Comparison of ENCODE assay signal across 18 cellular contexts in the genomic region with DNA sequence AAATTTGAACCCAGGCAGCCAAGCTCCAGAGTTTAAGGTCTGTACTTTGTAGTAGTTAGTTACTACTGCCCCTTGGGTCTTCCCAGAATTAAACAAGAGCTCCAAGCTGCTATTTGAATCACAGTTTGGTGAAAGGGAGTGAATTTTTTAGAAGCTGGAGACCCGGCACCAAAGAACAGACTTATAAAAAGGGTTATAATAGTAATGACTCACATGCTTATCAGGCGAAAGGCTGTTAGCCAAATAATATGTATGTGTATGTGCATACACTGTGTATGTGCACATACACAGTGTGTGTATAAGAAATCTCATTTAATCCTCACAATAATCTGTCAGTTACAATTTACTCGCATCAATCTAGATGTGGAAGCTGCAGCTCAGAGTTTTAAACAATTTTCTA. TPM values are rescaled to one million over a fixed set of nuclear protein-coding genes. Genes with fewer than 3 reads are reported as not detected.
A peak's percentile ranks its signal among the peaks of the same experiment; 100 is the strongest.
DNase-seq lines count a peak whose midpoint lies in the region; ATAC-seq, FAIRE-seq and TF ChIP-seq lines count a peak whose summit lies in the region.
"Had no signal": no experiment of that assay in that cellular context is flagged by ENCODE, and none has a peak within 500 bp of the region (broad histone marks: within the 10 kb centered on the region; RNA-seq: fewer than 3 reads in every experiment).

No MANE protein-coding gene starts in this region.

- H3K4me2 ChIP-seq in endothelial cell of umbilical vein (ENCODE audit: insufficient read depth, low read length): peak overlapping the region; percentile 85
- H3K4me2 ChIP-seq: GM23338 had no signal

- peaks cover 0 to 6% (median 2%) of the 10 kb centered on the region in 9 donors for H3K9me3 Mint-ChIP-seq in naive thymus-derived CD8-positive, alpha-beta T cell

- H3K4me1 ChIP-seq in heart left ventricle (peaks cover 0 to 43% (median 23%) of the 10 kb centered on the region in 12 donors), endothelial cell of umbilical vein (ENCODE audit: control insufficient read depth, extremely low read depth, insufficient read depth, low read length) (peaks cover 34% of the 10 kb centered on the region), uterus (peaks cover 5% of the 10 kb centered on the region in 2 donors), A673 (ENCODE audit: insufficient read depth, low read length, poor library complexity, severe bottlenecking) (no peaks in the 10 kb centered on the region)
- H3K4me1 ChIP-seq: A549 had no signal

- no peak overlapping the region for H3K9ac ChIP-seq in endothelial cell of umbilical vein (replicated peaks; ENCODE audit: extremely low read depth, insufficient read depth, low read length)

- peaks cover 0 to 5% (median 0%) of the 10 kb centered on the region in 3 donors for H3K36me3 Mint-ChIP-seq in naive thymus-derived CD8-positive, alpha-beta T cell

- peak overlapping the region; percentile 22 for H2AFZ ChIP-seq in endothelial cell of umbilical vein (ENCODE audit: low read depth, low read length)

- H3K79me2 ChIP-seq in endothelial cell of umbilical vein (ENCODE audit: control insufficient read depth, insufficient read depth, low read length): no peaks in the 10 kb centered on the region

- H3K36me3 ChIP-seq in heart left ventricle (no peaks in the 10 kb centered on the region), endothelial cell of umbilical vein (ENCODE audit: control insufficient read depth in 2 of 2, extremely low read depth in 1 of 2, insufficient read depth in 2 of 2, low read length in 2 of 2) (no peaks in the 10 kb centered on the region), uterus (no peaks in the 10 kb centered on the region), A673 (ENCODE audit: insufficient read depth, low read length, poor library complexity, severe bottlenecking) (no peaks in the 10 kb centered on the region)
- H3K36me3 ChIP-seq: right atrium auricular region had no signal

- ATAC-seq in heart left ventricle (no peak), left ventricle myocardium superior (no peak)
- ATAC-seq in naive thymus-derived CD8-positive, alpha-beta T cell: no peak
- ATAC-seq: CD8-positive, alpha-beta T cell had no signal

- H4K20me1 ChIP-seq in endothelial cell of umbilical vein (replicated peaks; ENCODE audit: control insufficient read depth, extremely low read depth, insufficient read depth, low read length): no peaks in the 10 kb centered on the region

- DNase-seq in heart left ventricle (no peak), left ventricle myocardium superior (no peak), endothelial cell of umbilical vein (ENCODE audit: low read depth, low spot score) (no peak), uterus (no peak), A172 (ENCODE audit: low spot score) (no peak), DMS114 treated with DMSO at 0.1 percent for 48 hours (lab: John Stamatoyannopoulos, UW; ENCODE audit: unreplicated experiment) (no peak), A673 (ENCODE audit: low spot score) (no peak)
- no peak for DNase-seq in naive thymus-derived CD8-positive, alpha-beta T cell
- DNase-seq: activated CD4-positive, alpha-beta memory T cell treated with anti-CD3 and anti-CD28 coated beads, Interleukin-2, amount 10 ng/mL, durations not matched to agents 7 days and 5 days; CD8-positive, alpha-beta T cell; hippocampal formation; NCI-H1436 treated with DMSO at 0.1 percent for 48 hours; NCI-H510A; stimulated activated CD4-positive, alpha-beta T cell treated with anti-CD3 and anti-CD28 coated beads, Interleukin-1b, Interleukin-23, amount 100 ng/mL, for 48 hours had no signal

- peaks cover 21 to 63% (median 59%) of the 10 kb centered on the region in 4 donors for H3K4me1 Mint-ChIP-seq in naive thymus-derived CD8-positive, alpha-beta T cell

- no peak for TF ChIP-seq POLR2A in heart left ventricle (IDR thresholded peaks at IDR 0.05)
- no peak for TF ChIP-seq POLR2A in endothelial cell of umbilical vein (IDR thresholded peaks at IDR 0.05; ENCODE audit: low read depth, low read length)
- TF ChIP-seq POLR2A in uterus (IDR thresholded peaks at IDR 0.05): no peak

- TF ChIP-seq CTCF in heart left ventricle (IDR thresholded peaks at IDR 0.05): no peak
- TF ChIP-seq CTCF in endothelial cell of umbilical vein (IDR thresholded peaks at IDR 0.05; ENCODE audit: extremely low read depth in 1 of 2, insufficient read depth in 1 of 2, low read depth in 1 of 2, low read length in 2 of 2): no peak
- no peak for TF ChIP-seq CTCF in uterus (IDR thresholded peaks at IDR 0.05)
- no peak for TF ChIP-seq CTCF in A673 (conservative IDR thresholded peaks at IDR 0.05; ENCODE audit: low read depth, low read length)

- H3K4me3 ChIP-seq in heart left ventricle (no peak overlapping the region), endothelial cell of umbilical vein (replicated peaks in 1 of 3; ENCODE audit: insufficient read depth in 1 of 3, low read depth in 1 of 3, low read length in 3 of 3) (no peak overlapping the region), uterus (no peak overlapping the region), A673 (ENCODE audit: low read depth, low read length, poor library complexity, severe bottlenecking) (no peak overlapping the region)
- H3K4me3 ChIP-seq: A549, GM23338, right atrium auricular region had no signal

- H3K4me3 Mint-ChIP-seq in naive thymus-derived CD8-positive, alpha-beta T cell: no peak overlapping the region
- H3K4me3 Mint-ChIP-seq: activated CD4-positive, alpha-beta memory T cell treated with anti-CD3 and anti-CD28 coated beads, Interleukin-2, amount 10 ng/mL, durations not matched to agents 7 days and 5 days; CD8-positive, alpha-beta T cell; GM23338 had no signal

- peaks cover 3% of the 10 kb centered on the region for H3K9me1 ChIP-seq in endothelial cell of umbilical vein (replicated peaks; ENCODE audit: control insufficient read depth, extremely low read depth, insufficient read depth, low read length)

- H3K9me3 ChIP-seq in heart left ventricle: no peaks in the 10 kb centered on the region
- H3K9me3 ChIP-seq in endothelial cell of umbilical vein (replicated peaks; ENCODE audit: control insufficient read depth, insufficient read depth, low read length): no peaks in the 10 kb centered on the region
- H3K9me3 ChIP-seq in uterus: no peaks in the 10 kb centered on the region
- H3K9me3 ChIP-seq in A673 (ENCODE audit: low read depth, low read length, poor library complexity, severe bottlenecking): no peaks in the 10 kb centered on the region
- H3K9me3 ChIP-seq: A549, right atrium auricular region had no signal

- peak; percentile 53 for FAIRE-seq in endothelial cell of umbilical vein (lab: Jason Lieb, UNC)
- FAIRE-seq: A549, colon had no signal

- WGBS in heart left ventricle, 4 donors: 83 to 94% (median 85%) methylated on average over 3 of the region's 3 CpGs

- CTCF ChIA-PET in endothelial cell of umbilical vein (lab: Charles Lee) (interaction anchor here (0.5 to 2.4 kb wide), 18 partner anchors 9 to 215 kb away, joined by 3 to 18 read pairs (median 3); a partner anchor contains a TSS), A673 (lab: Charles Lee) (no interaction called here)

- POLR2A ChIA-PET in endothelial cell of umbilical vein (lab: Charles Lee): interaction anchor here (0.7 to 0.8 kb wide), 2 partner anchors 50 to 394 kb away, joined by 3 to 5 read pairs; no protein-coding TSS in a partner anchor
- POLR2A ChIA-PET in naive thymus-derived CD8-positive, alpha-beta T cell (lab: Charles Lee): interaction anchor here (0.9 to 1.5 kb wide), 2 partner anchors 15 to 72 kb away, joined by 3 to 5 read pairs; no protein-coding TSS in a partner anchor
- POLR2A ChIA-PET in A673 (lab: Charles Lee; ENCODE audit: low non-redundant PET): interaction anchor here (0.6 kb wide), 1 partner anchor 1788 kb away, joined by 4 read pairs; no protein-coding TSS in a partner anchor

- H3K27ac ChIP-seq in heart left ventricle: peak overlapping the region in 11 of 12 donors; percentile 20 to 71 (median 67)
- H3K27ac ChIP-seq in endothelial cell of umbilical vein (ENCODE audit: insufficient read depth, low read depth, low read length): peak overlapping the region; percentile 59
- peak overlapping the region; percentile 49 to 71 for H3K27ac ChIP-seq in uterus
- no peak overlapping the region for H3K27ac ChIP-seq in A673 (ENCODE audit: low read depth, low read length, poor library complexity, severe bottlenecking)
- H3K27ac ChIP-seq: A549 had no signal

- H3K27me3 ChIP-seq in heart left ventricle (no peaks in the 10 kb centered on the region), endothelial cell of umbilical vein (ENCODE audit: control insufficient read depth in 2 of 2, insufficient read depth in 2 of 2, low read length in 2 of 2) (no peaks in the 10 kb centered on the region), uterus (no peaks in the 10 kb centered on the region), A673 (replicated peaks; ENCODE audit: insufficient read depth, low read depth, low read length, poor library complexity) (no peaks in the 10 kb centered on the region)
- H3K27me3 ChIP-seq: right atrium auricular region had no signal

- intact Hi-C loops in heart left ventricle (cut with DNase I) (loop anchor here in 3 of 10 donors (5.0 kb wide), 3 partner anchors 36 to 49 kb away; no protein-coding TSS in a partner anchor), left ventricle myocardium superior (cut with micrococcal nuclease) (no loop called here), endothelial cell of umbilical vein (cut with micrococcal nuclease) (loop anchor here (5.0 kb wide), 1 partner anchor 59 kb away; a partner anchor contains a TSS), uterus (cut with DNase I; ENCODE audit: low total_unique reads) (no loop called here), A673 (cut with micrococcal nuclease; ENCODE audit: unreplicated experiment) (no loop called here)

- dilution Hi-C loops in endothelial cell of umbilical vein (cut with MboI; ENCODE audit: extremely low pct_ligation_motif_present, low sequenced_read_pairs): no loop called here

- BruUV-seq in endothelial cell of umbilical vein (replicated peaks; lab: Mats Ljungman, UMichigan) (TSS peak; percentile 75), A673 (replicated peaks; lab: Mats Ljungman, UMichigan) (no TSS peak)

- H3K27ac Mint-ChIP-seq in naive thymus-derived CD8-positive, alpha-beta T cell: peak overlapping the region in 7 of 10 donors; percentile 54 to 89 (median 73)
- H3K27ac Mint-ChIP-seq: GM23338 had no signal

- H3K27me3 Mint-ChIP-seq in naive thymus-derived CD8-positive, alpha-beta T cell: no peaks in the 10 kb centered on the region
- H3K27me3 Mint-ChIP-seq: activated CD4-positive, alpha-beta memory T cell treated with anti-CD3 and anti-CD28 coated beads, Interleukin-2, amount 10 ng/mL, durations not matched to agents 7 days and 5 days had no signal

RNA-seq across cellular contexts. Expression of a gene that starts 59.5 kb away (rescaled TPM):
- total RNA-seq in heart left ventricle (10 to 100 TPM; 20.9 to 52.0 (median 24.6) TPM), left ventricle myocardium superior (29.2 TPM), endothelial cell of umbilical vein (1.9 and 3.3 TPM in 2 replicates), uterus (10 to 100 TPM; 41.8 to 94.0 (median 69.6) TPM), A673 (2021) (7.8 and 8.1 TPM in 2 replicates)
- polyA plus RNA-seq in heart left ventricle (1 to 10 TPM; 5.5 to 9.1 TPM), endothelial cell of umbilical vein (0.65 and 1.2 TPM in 2 replicates)
- polyA plus RNA-seq in endothelial cell of umbilical vein (2011; cell fraction: cytosol; rRNA removed): 0.30 and 0.73 TPM in 2 replicates
- polyA plus RNA-seq in endothelial cell of umbilical vein (2011; cell fraction: nucleus; rRNA removed): 1.6 and 2.7 TPM in 2 replicates
- 0.45 and 0.60 TPM in 2 replicates for polyA plus RNA-seq in endothelial cell of umbilical vein (2012)
- 2.5 and 5.4 TPM in 2 replicates for polyA minus RNA-seq in endothelial cell of umbilical vein
- 24.3 TPM for polyA minus RNA-seq in endothelial cell of umbilical vein (2011; cell fraction: cytosol; rRNA and poly(A)+ RNA removed)
- polyA minus RNA-seq in endothelial cell of umbilical vein (2011; cell fraction: nucleus; rRNA and poly(A)+ RNA removed): 4.2 and 6.7 TPM in 2 replicates
- total RNA-seq in naive thymus-derived CD8-positive, alpha-beta T cell: 1 to 10 TPM; 3.9 to 4.6 TPM
- polyA plus RNA-seq in naive thymus-derived CD8-positive, alpha-beta T cell: 1 to 10 TPM in 1 of 3 donors, under 1 TPM in 2; 0.27 to 1.1 (median 0.83) TPM
- total RNA-seq in A172 (2014; rRNA removed; shearing (Covaris generic)): 0.71 and 3.7 TPM in 2 replicates

RNA-seq across cellular contexts. Expression of a gene that starts 59.5 kb away (rescaled TPM):
- total RNA-seq in heart left ventricle (10 to 100 TPM; 12.8 to 28.4 (median 20.1) TPM), left ventricle myocardium superior (22.5 TPM), endothelial cell of umbilical vein (10.2 and 13.2 TPM in 2 replicates), uterus (10 to 100 TPM; 16.5 to 35.8 (median 24.6) TPM), A673 (2021) (20.0 and 20.3 TPM in 2 replicates)
- polyA plus RNA-seq in heart left ventricle (10 to 100 TPM in 1 of 2 donors, 1 to 10 TPM in 1; 4.3 to 16.8 TPM), endothelial cell of umbilical vein (7.8 and 8.6 TPM in 2 replicates)
- polyA plus RNA-seq in endothelial cell of umbilical vein (2011; cell fraction: cytosol; rRNA removed): 9.3 and 9.4 TPM in 2 replicates
- 6.1 and 6.8 TPM in 2 replicates for polyA plus RNA-seq in endothelial cell of umbilical vein (2011; cell fraction: nucleus; rRNA removed)
- 5.8 and 7.6 TPM in 2 replicates for polyA plus RNA-seq in endothelial cell of umbilical vein (2012)
- 12.4 and 14.8 TPM in 2 replicates for polyA minus RNA-seq in endothelial cell of umbilical vein
- polyA minus RNA-seq in endothelial cell of umbilical vein (2011; cell fraction: cytosol; rRNA and poly(A)+ RNA removed): 15.5 TPM
- 9.8 and 10.5 TPM in 2 replicates for polyA minus RNA-seq in endothelial cell of umbilical vein (2011; cell fraction: nucleus; rRNA and poly(A)+ RNA removed)
- total RNA-seq in naive thymus-derived CD8-positive, alpha-beta T cell: 1 to 10 TPM; 7.4 to 8.5 TPM
- 1 to 10 TPM; 2.2 to 4.5 (median 2.6) TPM for polyA plus RNA-seq in naive thymus-derived CD8-positive, alpha-beta T cell
- 20.8 and 21.7 TPM in 2 replicates for total RNA-seq in A172 (2014; rRNA removed; shearing (Covaris generic))
